In genomic region chr10:109287858-109288257, GRCh38 we compare ENCODE assay signal across 8 cellular contexts.
"Had no signal": no experiment of that assay in that cellular context is flagged by ENCODE, and none has a peak within 500 bp of the region (broad histone marks: within the 10 kb centered on the region; RNA-seq: fewer than 3 reads in every experiment).

No MANE protein-coding gene starts in this region.

- H3K4me3 ChIP-seq: GM23338, HAP-1 had no signal

- DNase-seq: H7, HFFc6, IMR-90, KBM-7 had no signal

- H3K4me1 ChIP-seq: HAP-1 had no signal

- H2AFZ ChIP-seq: GM23338 had no signal

- ATAC-seq: GM23338, HCT116 had no signal

- H3K36me3 ChIP-seq: HAP-1 had no signal

- H3K27ac ChIP-seq: HL-60 had no signal

- H3K4me2 ChIP-seq: GM23338 had no signal

- H3K9me3 ChIP-seq: HAP-1 had no signal
